ENCODE assay signal across 22 cellular contexts in the genomic region with DNA sequence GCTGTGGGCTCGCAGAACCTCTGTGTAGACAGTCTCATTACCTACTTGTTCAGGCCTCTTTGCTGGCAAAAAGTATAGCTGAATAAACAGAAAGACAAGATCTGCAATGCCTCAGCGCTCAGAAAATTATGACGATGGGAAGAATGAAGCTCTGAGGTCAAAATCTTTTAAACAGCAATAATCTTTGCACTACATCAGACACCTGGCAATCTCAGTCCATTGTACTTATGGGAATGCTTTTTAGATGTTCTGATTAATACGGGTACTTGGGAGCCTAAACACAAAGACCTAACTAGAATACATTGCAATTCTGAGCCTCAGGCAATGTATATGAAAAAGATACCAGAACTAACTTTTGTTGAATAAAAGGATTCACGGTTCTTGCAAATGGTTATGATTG.
DNase-seq lines count a peak whose midpoint lies in the region; TF ChIP-seq lines count a peak whose summit lies in the region.
"Had no signal": no experiment of that assay in that cellular context is flagged by ENCODE, and none has a peak within 500 bp of the region (broad histone marks: within the 10 kb centered on the region; RNA-seq: fewer than 3 reads in every experiment).

No MANE protein-coding gene starts in this region.

- H2BK120ac ChIP-seq in trophoblast cell (ENCODE audit: insufficient read depth, low read length, poor library complexity) = no peak overlapping the region

- peak overlapping the region; percentile 82 for H3K27ac Mint-ChIP-seq in nephron progenitor cell
- H3K27ac Mint-ChIP-seq: CD14-positive monocyte; CD4-positive, alpha-beta T cell; CD8-positive, alpha-beta memory T cell had no signal

- H3K9me3 Mint-ChIP-seq in nephron progenitor cell = no peaks in the 10 kb centered on the region

- H3K79me1 ChIP-seq in trophoblast cell (ENCODE audit: low read length) = no peaks in the 10 kb centered on the region

- TF ChIP-seq CTCF in nephron progenitor cell (IDR thresholded peaks at IDR 0.05) = no peak

- no peak overlapping the region for H2AK5ac ChIP-seq in trophoblast cell (ENCODE audit: low read length)

- no peak overlapping the region for H3K4me3 Mint-ChIP-seq in nephron progenitor cell
- H3K4me3 Mint-ChIP-seq: CD14-positive monocyte; CD4-positive, alpha-beta T cell; CD8-positive, alpha-beta memory T cell had no signal

- no peaks in the 10 kb centered on the region for H3K36me3 ChIP-seq in trophoblast cell (ENCODE audit: control insufficient read depth in 1 of 2, insufficient read depth in 2 of 2, low read length in 2 of 2)
- H3K36me3 ChIP-seq: BE2C had no signal

- H3K4me1 ChIP-seq in trophoblast cell (ENCODE audit: control insufficient read depth in 1 of 2, insufficient read depth in 2 of 2, low read length in 2 of 2) = no peaks in the 10 kb centered on the region

- no peak overlapping the region for H3K18ac ChIP-seq in trophoblast cell (ENCODE audit: low read length)

- peaks cover 4% of the 10 kb centered on the region for H3K36me3 Mint-ChIP-seq in nephron progenitor cell (ENCODE audit: low read depth)
- H3K36me3 Mint-ChIP-seq: CD14-positive monocyte had no signal

- no peak overlapping the region for H4K12ac ChIP-seq in trophoblast cell (ENCODE audit: low read depth, low read length)

- H3K9ac ChIP-seq in trophoblast cell (ENCODE audit: low read length) = no peak overlapping the region
- H3K9ac ChIP-seq: BLaER1 treated with 17β-estradiol and CSF1 and Interleukin-3, amounts not matched to agents 10 nM and 100 nM; GM23248 had no signal

- no peak overlapping the region for H3K4me2 ChIP-seq in trophoblast cell (ENCODE audit: low read length)
- H3K4me2 ChIP-seq: BLaER1 treated with 17β-estradiol and CSF1 and Interleukin-3, amounts not matched to agents 10 nM and 100 nM had no signal

- H3K4me1 Mint-ChIP-seq in nephron progenitor cell = peaks cover 29% of the 10 kb centered on the region
- H3K4me1 Mint-ChIP-seq: CD8-positive, alpha-beta memory T cell had no signal

- no peak overlapping the region for H3K4ac ChIP-seq in trophoblast cell (ENCODE audit: low read depth, low read length)

- H2BK12ac ChIP-seq in trophoblast cell (ENCODE audit: low read length) = no peak overlapping the region

- H3K14ac ChIP-seq in trophoblast cell (ENCODE audit: low read length) = no peak overlapping the region

- H2BK5ac ChIP-seq in trophoblast cell (ENCODE audit: low read depth, low read length, poor library complexity) = no peak overlapping the region

- H3K23ac ChIP-seq in trophoblast cell (ENCODE audit: low read length) = no peak overlapping the region

- no peaks in the 10 kb centered on the region for H3K9me3 ChIP-seq in trophoblast cell (ENCODE audit: insufficient read depth, low read depth, low read length)
- H3K9me3 ChIP-seq: BE2C had no signal

- no peaks in the 10 kb centered on the region for H3K27me3 ChIP-seq in trophoblast cell (ENCODE audit: insufficient read depth, low read length)
- H3K27me3 ChIP-seq: BE2C; BLaER1 treated with 17β-estradiol and CSF1 and Interleukin-3, amounts not matched to agents 10 nM and 100 nM had no signal

- no CpG with 5 or more reads among the region's 5 CpGs for WGBS in trophoblast cell (ENCODE audit: extremely low coverage, insufficient coverage, insufficient read length)

- H3K79me2 ChIP-seq in trophoblast cell (ENCODE audit: control insufficient read depth, insufficient read depth, low read length, poor library complexity) = no peaks in the 10 kb centered on the region

- no peak overlapping the region for H3K27ac ChIP-seq in trophoblast cell (ENCODE audit: low read depth, low read length)
- H3K27ac ChIP-seq: 22Rv1; BLaER1 treated with 17β-estradiol and CSF1 and Interleukin-3, amounts not matched to agents 10 nM and 100 nM; GM23248 had no signal

- no peak overlapping the region for H4K8ac ChIP-seq in trophoblast cell (ENCODE audit: low read depth, low read length)

- no peak overlapping the region for H4K91ac ChIP-seq in trophoblast cell (ENCODE audit: low read depth, low read length)

- DNase-seq in NCI-H1105 treated with DMSO at 0.1 percent for 48 hours (lab: John Stamatoyannopoulos, UW) = peak; percentile 3
- DNase-seq in NCI-H1105 (lab: John Stamatoyannopoulos, UW) = no peak
- peak; percentile 53 for DNase-seq in DMS79 (lab: John Stamatoyannopoulos, UW)
- DNase-seq in nephron progenitor cell = no peak
- peak; percentile 76 to 92 for DNase-seq in trophoblast cell
- no peak for DNase-seq in SIG-M5 (lab: John Stamatoyannopoulos, UW)
- DNase-seq in activated CD8-positive, alpha-beta memory T cell treated with anti-CD3 and anti-CD28 coated beads, Interleukin-2, amount 50 U/mL, for 4 hours = no peak
- DNase-seq: AML-193; BE2C; CD4-positive, alpha-beta T cell; CD8-positive, alpha-beta memory T cell; DMS 273 treated with DMSO at 0.1 percent for 48 hours; DMS53; EL; GDM1; GM23248; H7; HCEC 1CT had no signal

- H2AFZ ChIP-seq in trophoblast cell (ENCODE audit: insufficient read depth, low read length, poor library complexity) = no peak overlapping the region
- H2AFZ ChIP-seq: GM23248 had no signal

- no peak overlapping the region for H3K4me3 ChIP-seq in trophoblast cell (ENCODE audit: low read depth, low read length)
- H3K4me3 ChIP-seq: BLaER1 treated with 17β-estradiol and CSF1 and Interleukin-3, amounts not matched to agents 10 nM and 100 nM; GM12878; GM23248 had no signal

- no peaks in the 10 kb centered on the region for H3K27me3 Mint-ChIP-seq in nephron progenitor cell (ENCODE audit: low read depth, poor library complexity)
- H3K27me3 Mint-ChIP-seq: CD4-positive, alpha-beta T cell; CD8-positive, alpha-beta memory T cell had no signal

Comparison
In these comparisons a context has a peak if more than half of its experiments do, and no peak if none do; other contexts are left out.
1. DNase-seq: peak in NCI-H1105 treated with DMSO at 0.1 percent for 48 hours (single experiment), DMS79 (single experiment) and trophoblast cell (2 of 2); none in NCI-H1105 (single experiment), nephron progenitor cell (single experiment), SIG-M5 (single experiment) and activated CD8-positive, alpha-beta memory T cell treated with anti-CD3 and anti-CD28 coated beads, Interleukin-2, amount 50 U/mL, for 4 hours (single experiment).